Comparison of ENCODE assay signal across 1 cellular context in the genomic region with DNA sequence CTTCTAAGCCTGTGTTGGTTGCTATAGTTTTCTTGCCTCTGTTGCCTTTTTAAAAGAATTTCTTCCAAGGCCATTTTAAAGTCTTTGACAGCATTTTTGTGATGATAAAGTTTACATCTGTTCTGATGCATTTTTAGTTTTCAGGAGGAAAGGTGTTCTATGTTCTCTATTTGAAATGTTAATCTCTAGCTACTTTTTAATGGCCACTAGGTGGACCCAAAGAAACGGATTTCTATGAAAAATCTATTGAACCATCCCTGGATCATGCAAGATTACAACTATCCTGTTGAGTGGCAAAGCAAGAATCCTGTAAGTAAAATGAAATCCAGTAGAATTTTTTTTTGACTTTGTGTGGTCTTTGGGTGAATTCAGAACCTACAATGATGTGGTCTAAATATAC.
TF ChIP-seq lines count a peak whose summit lies in the region.

No MANE protein-coding gene starts in this region.

TF ChIP-seq in K562, 482 proteins besides CTCF, POLR2A, EP300 and RAD21 (continued from another document):
- TF ChIP-seq PRPF4 (IDR thresholded peaks at IDR 0.05; ENCODE audit: insufficient read depth, low read depth, low read length, poor library complexity, severe bottlenecking) (no peak), POLR2B (IDR thresholded peaks at IDR 0.05; ENCODE audit: low read depth, partially characterized antibody) (no peak), ADNP (tag; IDR thresholded peaks at IDR 0.05) (no peak), PHB2 (IDR thresholded peaks at IDR 0.05; ENCODE audit: low read depth) (no peak), FOXP1 (CRISPR knock-in tag; IDR thresholded peaks at IDR 0.05) (no peak), ZNF436 (CRISPR knock-in tag; IDR thresholded peaks at IDR 0.05) (no peak), ZNF551 (CRISPR knock-in tag; IDR thresholded peaks at IDR 0.05) (no peak), ZNF175 (CRISPR knock-in tag; IDR thresholded peaks at IDR 0.05; ENCODE audit: low read depth) (no peak), SRF (CRISPR knock-in tag; IDR thresholded peaks at IDR 0.05) (no peak), KLF16 (IDR thresholded peaks at IDR 0.05) (no peak), ZNF274 (IDR thresholded peaks at IDR 0.05; ENCODE audit: borderline replicate concordance, low read depth, low read length) (no peak)
- TF ChIP-seq, protein P1, sequence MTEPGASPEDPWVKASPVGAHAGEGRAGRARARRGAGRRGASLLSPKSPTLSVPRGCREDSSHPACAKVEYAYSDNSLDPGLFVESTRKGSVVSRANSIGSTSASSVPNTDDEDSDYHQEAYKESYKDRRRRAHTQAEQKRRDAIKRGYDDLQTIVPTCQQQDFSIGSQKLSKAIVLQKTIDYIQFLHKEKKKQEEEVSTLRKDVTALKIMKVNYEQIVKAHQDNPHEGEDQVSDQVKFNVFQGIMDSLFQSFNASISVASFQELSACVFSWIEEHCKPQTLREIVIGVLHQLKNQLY (CRISPR knock-in tag; conservative IDR thresholded peaks at IDR 0.05) = no peak
- TF ChIP-seq, protein P2, sequence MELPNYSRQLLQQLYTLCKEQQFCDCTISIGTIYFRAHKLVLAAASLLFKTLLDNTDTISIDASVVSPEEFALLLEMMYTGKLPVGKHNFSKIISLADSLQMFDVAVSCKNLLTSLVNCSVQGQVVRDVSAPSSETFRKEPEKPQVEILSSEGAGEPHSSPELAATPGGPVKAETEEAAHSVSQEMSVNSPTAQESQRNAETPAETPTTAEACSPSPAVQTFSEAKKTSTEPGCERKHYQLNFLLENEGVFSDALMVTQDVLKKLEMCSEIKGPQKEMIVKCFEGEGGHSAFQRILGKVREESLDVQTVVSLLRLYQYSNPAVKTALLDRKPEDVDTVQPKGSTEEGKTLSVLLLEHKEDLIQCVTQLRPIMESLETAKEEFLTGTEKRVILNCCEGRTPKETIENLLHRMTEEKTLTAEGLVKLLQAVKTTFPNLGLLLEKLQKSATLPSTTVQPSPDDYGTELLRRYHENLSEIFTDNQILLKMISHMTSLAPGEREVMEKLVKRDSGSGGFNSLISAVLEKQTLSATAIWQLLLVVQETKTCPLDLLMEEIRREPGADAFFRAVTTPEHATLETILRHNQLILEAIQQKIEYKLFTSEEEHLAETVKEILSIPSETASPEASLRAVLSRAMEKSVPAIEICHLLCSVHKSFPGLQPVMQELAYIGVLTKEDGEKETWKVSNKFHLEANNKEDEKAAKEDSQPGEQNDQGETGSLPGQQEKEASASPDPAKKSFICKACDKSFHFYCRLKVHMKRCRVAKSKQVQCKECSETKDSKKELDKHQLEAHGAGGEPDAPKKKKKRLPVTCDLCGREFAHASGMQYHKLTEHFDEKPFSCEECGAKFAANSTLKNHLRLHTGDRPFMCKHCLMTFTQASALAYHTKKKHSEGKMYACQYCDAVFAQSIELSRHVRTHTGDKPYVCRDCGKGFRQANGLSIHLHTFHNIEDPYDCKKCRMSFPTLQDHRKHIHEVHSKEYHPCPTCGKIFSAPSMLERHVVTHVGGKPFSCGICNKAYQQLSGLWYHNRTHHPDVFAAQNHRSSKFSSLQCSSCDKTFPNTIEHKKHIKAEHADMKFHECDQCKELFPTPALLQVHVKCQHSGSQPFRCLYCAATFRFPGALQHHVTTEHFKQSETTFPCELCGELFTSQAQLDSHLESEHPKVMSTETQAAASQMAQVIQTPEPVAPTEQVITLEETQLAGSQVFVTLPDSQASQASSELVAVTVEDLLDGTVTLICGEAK (IDR thresholded peaks at IDR 0.05) = no peak
- TF ChIP-seq, protein P2 (CRISPR knock-in tag; IDR thresholded peaks at IDR 0.05) = no peak
TF ChIP-seq in K562: peak in this region for 0.
